Comparison of ENCODE assay signal across 8 cellular contexts in the genomic region with DNA sequence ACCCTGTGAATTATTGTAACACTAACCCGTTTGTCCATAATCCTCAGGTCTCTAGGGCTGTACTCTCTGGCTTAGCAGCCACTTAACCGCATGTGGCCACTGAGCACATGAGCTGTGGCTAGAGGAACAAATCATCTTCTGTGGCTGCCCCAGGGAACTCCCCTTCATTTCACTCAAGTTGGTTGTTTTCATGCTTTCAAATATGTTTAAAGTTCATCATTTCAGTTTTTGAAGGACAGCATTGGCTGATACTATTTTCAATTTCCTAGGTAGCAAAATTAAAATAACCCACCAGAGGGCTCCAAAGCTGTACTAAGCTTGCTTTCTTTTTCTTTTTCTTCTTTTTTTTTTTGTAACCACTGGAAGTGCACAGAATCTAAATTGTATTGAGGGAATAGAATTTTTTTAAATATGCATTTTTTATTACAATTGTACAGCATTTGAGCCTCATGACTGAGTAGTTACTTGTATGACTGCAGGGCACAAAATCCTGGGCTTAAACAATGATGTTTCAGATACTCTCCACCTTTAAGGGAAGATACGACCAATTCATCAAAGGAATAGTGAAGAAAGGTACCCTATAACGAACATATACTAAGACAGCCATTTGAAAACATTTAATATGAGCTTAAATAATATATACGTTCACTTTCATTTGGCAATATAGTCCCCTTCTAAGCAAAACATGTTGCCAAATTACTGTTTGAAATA. TPM values are rescaled to one million over a fixed set of nuclear protein-coding genes. Genes with fewer than 3 reads are reported as not detected.
DNase-seq lines count a peak whose midpoint lies in the region; ATAC-seq and TF ChIP-seq lines count a peak whose summit lies in the region.

No MANE protein-coding gene starts in this region.

- TF ChIP-seq CTCF in brain microvascular endothelial cell (IDR thresholded peaks at IDR 0.05; ENCODE audit: low read depth, low read length, missing control alignments) (peak; percentile 18), nephron progenitor cell (IDR thresholded peaks at IDR 0.05) (peak; percentile 47)

- peaks cover under 1% of the 10 kb centered on the region for H3K27me3 Mint-ChIP-seq in nephron progenitor cell (ENCODE audit: low read depth, poor library complexity)
- H3K27me3 Mint-ChIP-seq in activated naive CD4-positive, alpha-beta T cell treated with anti-CD3 and anti-CD28 coated beads for 36 hours (ENCODE audit: low read depth), result peaks cover 6% of the 10 kb centered on the region

- H3K9me3 Mint-ChIP-seq in nephron progenitor cell, result no peaks in the 10 kb centered on the region
- no peaks in the 10 kb centered on the region for H3K9me3 Mint-ChIP-seq in activated naive CD4-positive, alpha-beta T cell treated with anti-CD3 and anti-CD28 coated beads for 36 hours

- no peak overlapping the region for H3K27ac ChIP-seq in brain microvascular endothelial cell

- no peak overlapping the region for H3K27ac Mint-ChIP-seq in nephron progenitor cell
- H3K27ac Mint-ChIP-seq in activated naive CD4-positive, alpha-beta T cell treated with anti-CD3 and anti-CD28 coated beads for 36 hours, result no peak overlapping the region

- H3K36me3 ChIP-seq in brain microvascular endothelial cell (replicated peaks), result no peaks in the 10 kb centered on the region

- no peaks in the 10 kb centered on the region for H3K27me3 ChIP-seq in brain microvascular endothelial cell (replicated peaks)

- peak; percentile 69 for DNase-seq in DMS53 (lab: John Stamatoyannopoulos, UW)
- peak; percentile 48 for DNase-seq in KBM-7
- DNase-seq in brain microvascular endothelial cell, result no peak
- DNase-seq in nephron progenitor cell, result no peak
- no peak for DNase-seq in activated naive CD4-positive, alpha-beta T cell treated with anti-CD3 and anti-CD28 coated beads for 36 hours
- no peak for DNase-seq in activated effector memory CD4-positive, alpha-beta T cell treated with anti-CD3 and anti-CD28 coated beads, Interleukin-2, amount 50 U/mL, for 16 hours

- ATAC-seq in GM21528 (IDR thresholded peaks at IDR 0.05; ENCODE audit: low FRiP score, unreplicated experiment), result no peak
- no peak for ATAC-seq in HG03521 (IDR thresholded peaks at IDR 0.05; ENCODE audit: unreplicated experiment)

- peaks cover 11% of the 10 kb centered on the region for H3K4me1 Mint-ChIP-seq in nephron progenitor cell
- H3K4me1 Mint-ChIP-seq in activated naive CD4-positive, alpha-beta T cell treated with anti-CD3 and anti-CD28 coated beads for 36 hours (ENCODE audit: low read depth), result no peaks in the 10 kb centered on the region

- H3K4me3 ChIP-seq in brain microvascular endothelial cell (ENCODE audit: low read depth, low read length), result no peak overlapping the region

- intact Hi-C loops in activated naive CD4-positive, alpha-beta T cell treated with anti-CD3 and anti-CD28 coated beads for 36 hours (cut with micrococcal nuclease), result loop anchor here (2.0 to 5.0 kb wide), 3 partner anchors 255 to 390 kb away; no protein-coding TSS in a partner anchor

- CTCF ChIA-PET in activated naive CD4-positive, alpha-beta T cell treated with anti-CD3 and anti-CD28 coated beads for 36 hours (lab: Charles Lee), result interaction anchor here (0.6 to 0.9 kb wide), 3 partner anchors 22 to 1064 kb away, joined by 3 to 4 read pairs (median 3); no protein-coding TSS in a partner anchor

- in situ Hi-C loops in KBM-7 (cut with MboI; ENCODE audit: low pct_unique_long_range_greater_than_20kb, low sequenced_read_pairs), result no loop called here
- in situ Hi-C loops in brain microvascular endothelial cell (cut with HindIII; ENCODE audit: low pct_ligation_motif_present, low sequenced_read_pairs), result no loop called here

- no peak overlapping the region for H3K4me3 Mint-ChIP-seq in nephron progenitor cell
- no peak overlapping the region for H3K4me3 Mint-ChIP-seq in activated naive CD4-positive, alpha-beta T cell treated with anti-CD3 and anti-CD28 coated beads for 36 hours

- no peaks in the 10 kb centered on the region for H3K36me3 Mint-ChIP-seq in nephron progenitor cell (ENCODE audit: low read depth)
- no peaks in the 10 kb centered on the region for H3K36me3 Mint-ChIP-seq in activated naive CD4-positive, alpha-beta T cell treated with anti-CD3 and anti-CD28 coated beads for 36 hours (ENCODE audit: low read depth)

RNA-seq across cellular contexts. Expression of a gene that starts 38.6 kb away (rescaled TPM):
- under 1 TPM in 1 of 2 experiments, not detected in 1; 0.05 TPM for total RNA-seq in activated naive CD4-positive, alpha-beta T cell treated with anti-CD3 and anti-CD28 coated beads for 36 hours

Comparison
In these comparisons a context has a peak if more than half of its experiments do, and no peak if none do; other contexts are left out.
1. DNase-seq: peak in DMS53 (single experiment) and KBM-7 (single experiment); none in brain microvascular endothelial cell (single experiment), nephron progenitor cell (single experiment), activated naive CD4-positive, alpha-beta T cell treated with anti-CD3 and anti-CD28 coated beads for 36 hours (single experiment) and activated effector memory CD4-positive, alpha-beta T cell treated with anti-CD3 and anti-CD28 coated beads, Interleukin-2, amount 50 U/mL, for 16 hours (single experiment).